24 cellular contexts compared by ENCODE assay signal in the genomic region with DNA sequence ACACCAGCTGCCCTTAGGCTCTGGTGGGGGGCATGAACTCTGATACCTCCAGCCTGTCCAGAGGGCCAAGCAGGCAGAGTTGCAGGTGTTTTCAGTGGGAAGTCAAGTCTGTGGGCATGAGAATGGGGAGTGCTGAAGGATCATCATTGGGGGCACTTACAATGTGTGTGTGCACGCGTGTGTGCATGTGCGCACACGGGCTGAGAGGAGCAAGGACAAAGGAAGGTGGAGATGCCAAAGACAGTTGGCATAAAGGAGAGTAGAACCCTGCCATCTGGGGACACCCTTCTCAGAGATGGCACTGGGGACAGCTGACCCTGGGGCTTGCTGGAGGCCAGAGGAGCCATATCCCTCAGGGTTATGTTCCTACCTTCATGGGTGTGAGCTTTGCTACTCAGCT.
DNase-seq lines count a peak whose midpoint lies in the region; ATAC-seq, FAIRE-seq and TF ChIP-seq lines count a peak whose summit lies in the region.
"Had no signal": no experiment of that assay in that cellular context is flagged by ENCODE, and none has a peak within 500 bp of the region (broad histone marks: within the 10 kb centered on the region; RNA-seq: fewer than 3 reads in every experiment).

No MANE protein-coding gene starts in this region.

- no peak overlapping the region for H3K27ac ChIP-seq in small intestine (ENCODE audit: low read depth in 1 of 2, low read length in 1 of 2)
- H3K27ac ChIP-seq: 22Rv1; A549; BLaER1 treated with 17β-estradiol and CSF1 and Interleukin-3, amounts not matched to agents 10 nM and 100 nM; C4-2B had no signal

- H3K4me3 ChIP-seq in bronchial epithelial cell (ENCODE audit: low read depth, low read length) (no peak overlapping the region), small intestine (ENCODE audit: low read depth in 1 of 2, low read length in 2 of 2) (no peak overlapping the region)
- H3K4me3 ChIP-seq: A549; BLaER1 treated with 17β-estradiol and CSF1 and Interleukin-3, amounts not matched to agents 10 nM and 100 nM; GM12878 had no signal

- no peak overlapping the region for H3K4me3 Mint-ChIP-seq in activated naive CD8-positive, alpha-beta T cell treated with anti-CD3 and anti-CD28 coated beads, Interleukin-2, amount 10 ng/mL, durations not matched to agents 7 days and 5 days
- H3K4me3 Mint-ChIP-seq in activated naive CD8-positive, alpha-beta T cell treated with anti-CD3 and anti-CD28 coated beads for 36 hours = no peak overlapping the region
- no peak overlapping the region for H3K4me3 Mint-ChIP-seq in stimulated activated memory B cell treated with anti-CD40 and anti-IgM and Interleukin-4, amounts not matched to agents 10 μg/mL and 1 μg/mL and 100 μg/mL, for 72 hours
- H3K4me3 Mint-ChIP-seq: B cell; CD4-positive, alpha-beta T cell; CD8-positive, alpha-beta T cell had no signal

- TF ChIP-seq CTCF in bronchial epithelial cell (IDR thresholded peaks at IDR 0.05; ENCODE audit: insufficient read depth, low read length, severe bottlenecking) = no peak

- H3K4me1 ChIP-seq in small intestine (ENCODE audit: control insufficient read depth in 2 of 2, insufficient read depth in 1 of 2, low read depth in 1 of 2, low read length in 1 of 2) = no peaks in the 10 kb centered on the region
- H3K4me1 ChIP-seq: A549, Caco-2 had no signal

- POLR2A ChIA-PET in activated naive CD8-positive, alpha-beta T cell treated with anti-CD3 and anti-CD28 coated beads, Interleukin-2, amount 10 ng/mL, durations not matched to agents 7 days and 5 days (lab: Charles Lee) = no interaction called here

- no peaks in the 10 kb centered on the region for H3K27me3 ChIP-seq in bronchial epithelial cell (ENCODE audit: control insufficient read depth, insufficient read depth, low read length)
- H3K27me3 ChIP-seq in small intestine (ENCODE audit: control insufficient read depth in 2 of 2, insufficient read depth in 2 of 2, low read length in 2 of 2) = no peaks in the 10 kb centered on the region
- H3K27me3 ChIP-seq: BLaER1 treated with 17β-estradiol and CSF1 and Interleukin-3, amounts not matched to agents 10 nM and 100 nM had no signal

- 82 to 90% (median 87%) methylated on average over 4 of the region's 4 CpGs for WGBS in small intestine, 3 donors

- H3K9me3 ChIP-seq in small intestine (ENCODE audit: control insufficient read depth, low read depth) = no peaks in the 10 kb centered on the region
- H3K9me3 ChIP-seq: A549; BLaER1 treated with 17β-estradiol and CSF1 and Interleukin-3, amounts not matched to agents 10 nM and 100 nM; Caco-2 had no signal

- ATAC-seq in activated naive CD8-positive, alpha-beta T cell treated with anti-CD3 and anti-CD28 coated beads, Interleukin-2, amount 10 ng/mL, durations not matched to agents 7 days and 5 days (ENCODE audit: low read depth) = no peak
- ATAC-seq in stimulated activated memory B cell treated with anti-CD40 and anti-IgM and Interleukin-4, amounts not matched to agents 10 μg/mL and 1 μg/mL and 100 μg/mL, for 72 hours = peak; percentile 39
- ATAC-seq: A549; CD8-positive, alpha-beta T cell; GM12878 had no signal

- no peaks in the 10 kb centered on the region for H3K27me3 Mint-ChIP-seq in activated naive CD8-positive, alpha-beta T cell treated with anti-CD3 and anti-CD28 coated beads, Interleukin-2, amount 10 ng/mL, durations not matched to agents 7 days and 5 days
- no peaks in the 10 kb centered on the region for H3K27me3 Mint-ChIP-seq in activated naive CD8-positive, alpha-beta T cell treated with anti-CD3 and anti-CD28 coated beads for 36 hours
- H3K27me3 Mint-ChIP-seq in stimulated activated memory B cell treated with anti-CD40 and anti-IgM and Interleukin-4, amounts not matched to agents 10 μg/mL and 1 μg/mL and 100 μg/mL, for 72 hours = no peaks in the 10 kb centered on the region

- no peaks in the 10 kb centered on the region for H3K9me3 Mint-ChIP-seq in activated naive CD8-positive, alpha-beta T cell treated with anti-CD3 and anti-CD28 coated beads, Interleukin-2, amount 10 ng/mL, durations not matched to agents 7 days and 5 days
- H3K9me3 Mint-ChIP-seq in activated naive CD8-positive, alpha-beta T cell treated with anti-CD3 and anti-CD28 coated beads for 36 hours = peaks cover 2% of the 10 kb centered on the region
- H3K9me3 Mint-ChIP-seq in stimulated activated memory B cell treated with anti-CD40 and anti-IgM and Interleukin-4, amounts not matched to agents 10 μg/mL and 1 μg/mL and 100 μg/mL, for 72 hours = peaks cover 6% of the 10 kb centered on the region

- DNase-seq in activated naive CD8-positive, alpha-beta T cell treated with anti-CD3 and anti-CD28 coated beads, Interleukin-2, amount 10 ng/mL, durations not matched to agents 7 days and 5 days = no peak
- DNase-seq in activated naive CD8-positive, alpha-beta T cell treated with anti-CD3 and anti-CD28 coated beads for 36 hours = no peak
- DNase-seq in HTR-8/SVneo (ENCODE audit: insufficient read length, low spot score) = no peak
- DNase-seq in bronchial epithelial cell (ENCODE audit: low read depth) = no peak
- no peak for DNase-seq in DMS79 (lab: John Stamatoyannopoulos, UW)
- DNase-seq in small intestine = no peak
- DNase-seq: AML-193; Caco-2; Calu3; CD4-positive, alpha-beta T cell; CD8-positive, alpha-beta T cell; DND-41; EL; GDM1 had no signal

- H3K36me3 ChIP-seq in bronchial epithelial cell (ENCODE audit: control insufficient read depth, insufficient read depth, low read length) (no peaks in the 10 kb centered on the region), small intestine (ENCODE audit: control insufficient read depth in 2 of 2, insufficient read depth in 2 of 2, low read length in 2 of 2) (no peaks in the 10 kb centered on the region)
- H3K36me3 ChIP-seq: BLaER1 treated with 17β-estradiol and CSF1 and Interleukin-3, amounts not matched to agents 10 nM and 100 nM had no signal

- H3K36me3 Mint-ChIP-seq in activated naive CD8-positive, alpha-beta T cell treated with anti-CD3 and anti-CD28 coated beads, Interleukin-2, amount 10 ng/mL, durations not matched to agents 7 days and 5 days = no peaks in the 10 kb centered on the region
- no peaks in the 10 kb centered on the region for H3K36me3 Mint-ChIP-seq in activated naive CD8-positive, alpha-beta T cell treated with anti-CD3 and anti-CD28 coated beads for 36 hours
- H3K36me3 Mint-ChIP-seq in stimulated activated memory B cell treated with anti-CD40 and anti-IgM and Interleukin-4, amounts not matched to agents 10 μg/mL and 1 μg/mL and 100 μg/mL, for 72 hours = no peaks in the 10 kb centered on the region
- H3K36me3 Mint-ChIP-seq: CD8-positive, alpha-beta T cell had no signal

- peak overlapping the region; percentile 49 for H3K27ac Mint-ChIP-seq in activated naive CD8-positive, alpha-beta T cell treated with anti-CD3 and anti-CD28 coated beads, Interleukin-2, amount 10 ng/mL, durations not matched to agents 7 days and 5 days
- no peak overlapping the region for H3K27ac Mint-ChIP-seq in activated naive CD8-positive, alpha-beta T cell treated with anti-CD3 and anti-CD28 coated beads for 36 hours
- H3K27ac Mint-ChIP-seq in stimulated activated memory B cell treated with anti-CD40 and anti-IgM and Interleukin-4, amounts not matched to agents 10 μg/mL and 1 μg/mL and 100 μg/mL, for 72 hours = no peak overlapping the region
- H3K27ac Mint-ChIP-seq: B cell; CD4-positive, alpha-beta T cell; CD8-positive, alpha-beta T cell had no signal

- H3K4me1 Mint-ChIP-seq in activated naive CD8-positive, alpha-beta T cell treated with anti-CD3 and anti-CD28 coated beads, Interleukin-2, amount 10 ng/mL, durations not matched to agents 7 days and 5 days = no peaks in the 10 kb centered on the region
- H3K4me1 Mint-ChIP-seq in activated naive CD8-positive, alpha-beta T cell treated with anti-CD3 and anti-CD28 coated beads for 36 hours = no peaks in the 10 kb centered on the region
- H3K4me1 Mint-ChIP-seq in stimulated activated memory B cell treated with anti-CD40 and anti-IgM and Interleukin-4, amounts not matched to agents 10 μg/mL and 1 μg/mL and 100 μg/mL, for 72 hours = no peaks in the 10 kb centered on the region
- H3K4me1 Mint-ChIP-seq: B cell had no signal

- peak; percentile 62 for FAIRE-seq in HTR-8/SVneo (lab: Jason Lieb, UNC)
- peak; percentile 13 for FAIRE-seq in bronchial epithelial cell (lab: Jason Lieb, UNC)
- no peak for FAIRE-seq in small intestine (lab: Jason Lieb, UNC)
- FAIRE-seq: A549, D721Med, GM12878, GM12892, GM18507 had no signal
